In the genomic region with DNA sequence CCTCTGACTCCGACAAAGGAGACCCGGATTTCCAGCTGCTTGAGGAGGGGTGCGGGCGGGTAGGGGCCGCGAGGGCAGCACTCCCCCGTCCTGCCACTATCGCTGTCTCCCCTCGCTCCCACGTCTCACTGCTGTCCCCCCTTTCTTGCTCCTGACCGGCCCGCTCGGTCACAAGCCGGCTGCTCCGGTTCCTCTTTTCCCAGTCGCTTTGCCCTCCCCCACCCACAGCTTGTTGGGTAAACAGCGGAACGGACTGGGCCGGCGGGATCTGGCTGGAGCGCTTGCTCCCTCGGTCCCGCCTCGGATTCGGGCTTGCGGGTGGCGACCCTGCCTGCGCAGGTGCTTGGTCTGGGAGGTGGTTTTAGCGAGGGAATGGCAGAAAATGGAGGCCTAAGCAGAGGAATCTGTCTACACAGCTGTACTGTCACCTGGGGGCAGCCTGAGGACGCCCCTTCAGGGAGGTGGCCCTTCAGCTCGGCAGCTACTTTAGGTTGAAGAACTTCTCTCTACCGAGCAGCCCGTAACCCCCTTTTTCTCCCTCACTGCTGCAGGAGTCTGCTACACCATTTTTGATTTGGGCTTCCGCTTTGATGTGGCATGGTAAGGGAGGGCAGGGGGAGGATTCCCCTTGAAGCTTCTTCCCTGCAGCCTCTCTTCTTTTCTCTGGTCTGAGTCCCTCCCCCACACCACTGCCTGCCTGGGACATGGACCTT, we compare ENCODE assay signal across 8 cellular contexts. TPM values are rescaled to one million over a fixed set of nuclear protein-coding genes. Genes with fewer than 3 reads are reported as not detected.
DNase-seq lines count a peak whose midpoint lies in the region; ATAC-seq and TF ChIP-seq lines count a peak whose summit lies in the region.

No MANE protein-coding gene starts in this region.

- peaks cover 29 to 39% of the 10 kb centered on the region in 2 donors for H3K36me3 Mint-ChIP-seq in activated naive CD4-positive, alpha-beta T cell treated with anti-CD3 and anti-CD28 coated beads, Interleukin-2, amount 50 U/mL, for 72 hours
- peaks cover 19% of the 10 kb centered on the region for H3K36me3 Mint-ChIP-seq in osteocyte (ENCODE audit: unreplicated experiment)

- peak; percentile 2 to 6 for ATAC-seq in activated naive CD4-positive, alpha-beta T cell treated with anti-CD3 and anti-CD28 coated beads, Interleukin-2, amount 50 U/mL, for 72 hours
- peak; percentile 36 for ATAC-seq in Right ventricle myocardium superior (ENCODE audit: poor library complexity)

- peak; percentile 33 for DNase-seq in stimulated activated CD4-positive, alpha-beta T cell treated with anti-CD3 and anti-CD28 coated beads, Interleukin-15, amount 100 ng/mL, for 24 hours
- DNase-seq in stimulated activated CD4-positive, alpha-beta T cell treated with anti-CD3 and anti-CD28 coated beads, Interleukin-2, amount 100 ng/mL, for 48 hours, result no peak
- peak; percentile 85 for DNase-seq in NB4 (ENCODE audit: low read depth)
- no peak for DNase-seq in activated naive CD4-positive, alpha-beta T cell treated with anti-CD3 and anti-CD28 coated beads, Interleukin-2, amount 50 U/mL, for 72 hours (ENCODE audit: low spot score in 2 of 2)
- DNase-seq in Right ventricle myocardium superior, result peak; percentile 81
- DNase-seq in osteocyte (ENCODE audit: extremely low spot score, unreplicated experiment), result no peak
- DNase-seq in NCI-H1694 treated with DMSO at 0.1 percent for 48 hours (lab: John Stamatoyannopoulos, UW), result no peak
- no peak for DNase-seq in HuH-7.5 (ENCODE audit: low spot score)

- H3K4me3 Mint-ChIP-seq in osteocyte (ENCODE audit: unreplicated experiment), result peak overlapping the region; percentile 91

- no peak for TF ChIP-seq POLR2A in NB4 (IDR thresholded peaks at IDR 0.05; ENCODE audit: extremely low read depth, insufficient read length)

- TF ChIP-seq CTCF in NB4 (IDR thresholded peaks at IDR 0.05; ENCODE audit: low read depth, low read length) (no peak), osteocyte (IDR thresholded peaks at IDR 0.05) (no peak)

- H3K27ac Mint-ChIP-seq in activated naive CD4-positive, alpha-beta T cell treated with anti-CD3 and anti-CD28 coated beads, Interleukin-2, amount 50 U/mL, for 72 hours, result peak overlapping the region; percentile 65 to 91
- peak overlapping the region; percentile 77 for H3K27ac Mint-ChIP-seq in osteocyte (ENCODE audit: unreplicated experiment)

- H3K27me3 Mint-ChIP-seq in osteocyte (ENCODE audit: unreplicated experiment), result no peaks in the 10 kb centered on the region

- H3K4me3 ChIP-seq in NB4 (ENCODE audit: low read depth, low read length), result peak overlapping the region; percentile 91

- H3K9me3 Mint-ChIP-seq in activated naive CD4-positive, alpha-beta T cell treated with anti-CD3 and anti-CD28 coated beads, Interleukin-2, amount 50 U/mL, for 72 hours, result no peaks in the 10 kb centered on the region
- H3K9me3 Mint-ChIP-seq in osteocyte (ENCODE audit: unreplicated experiment), result no peaks in the 10 kb centered on the region

- intact Hi-C loops in Right ventricle myocardium superior (cut with DNase I), result no loop called here

- peaks cover 51% of the 10 kb centered on the region for H3K4me1 Mint-ChIP-seq in osteocyte (ENCODE audit: unreplicated experiment)

RNA-seq across cellular contexts. Expression of a gene that starts 0.6 kb away (rescaled TPM):
- 10 to 100 TPM; 86.5 to 89.1 TPM for total RNA-seq in activated naive CD4-positive, alpha-beta T cell treated with anti-CD3 and anti-CD28 coated beads, Interleukin-2, amount 50 U/mL, for 72 hours
- total RNA-seq in Right ventricle myocardium superior, result 80.9 TPM
- total RNA-seq in osteocyte, result 128 and 130 TPM in 2 replicates

RNA-seq across cellular contexts. Expression of a gene that starts 3.6 kb away (rescaled TPM):
- total RNA-seq in activated naive CD4-positive, alpha-beta T cell treated with anti-CD3 and anti-CD28 coated beads, Interleukin-2, amount 50 U/mL, for 72 hours, result 10 to 100 TPM; 11.3 to 24.8 TPM
- total RNA-seq in Right ventricle myocardium superior (34.3 TPM), osteocyte (62.8 and 65.5 TPM in 2 replicates)

RNA-seq across cellular contexts. Expression of a gene that starts 5.6 kb away (rescaled TPM):
- 10 to 100 TPM; 30.8 to 31.1 TPM for total RNA-seq in activated naive CD4-positive, alpha-beta T cell treated with anti-CD3 and anti-CD28 coated beads, Interleukin-2, amount 50 U/mL, for 72 hours
- total RNA-seq in Right ventricle myocardium superior (16.2 TPM), osteocyte (21.7 and 22.4 TPM in 2 replicates)

RNA-seq across cellular contexts. Expression of a gene that starts 16.0 kb away (rescaled TPM):
- 1 to 10 TPM; 1.4 to 1.8 TPM for total RNA-seq in activated naive CD4-positive, alpha-beta T cell treated with anti-CD3 and anti-CD28 coated beads, Interleukin-2, amount 50 U/mL, for 72 hours
- 0.86 TPM for total RNA-seq in Right ventricle myocardium superior
- total RNA-seq in osteocyte, result 5.1 and 5.3 TPM in 2 replicates

RNA-seq across cellular contexts. Expression of a gene that starts 28.7 kb away (rescaled TPM):
- 10 to 100 TPM; 16.0 to 16.6 TPM for total RNA-seq in activated naive CD4-positive, alpha-beta T cell treated with anti-CD3 and anti-CD28 coated beads, Interleukin-2, amount 50 U/mL, for 72 hours
- total RNA-seq in Right ventricle myocardium superior, result 58.8 TPM
- 37.6 and 40.8 TPM in 2 replicates for total RNA-seq in osteocyte

Comparison
In these comparisons a context has a peak if more than half of its experiments do, and no peak if none do; other contexts are left out.
1. DNase-seq: peak in stimulated activated CD4-positive, alpha-beta T cell treated with anti-CD3 and anti-CD28 coated beads, Interleukin-15, amount 100 ng/mL, for 24 hours (single experiment), NB4 (single experiment) and Right ventricle myocardium superior (single experiment); none in stimulated activated CD4-positive, alpha-beta T cell treated with anti-CD3 and anti-CD28 coated beads, Interleukin-2, amount 100 ng/mL, for 48 hours (0 of 2), activated naive CD4-positive, alpha-beta T cell treated with anti-CD3 and anti-CD28 coated beads, Interleukin-2, amount 50 U/mL, for 72 hours (0 of 2), osteocyte (single experiment), NCI-H1694 treated with DMSO at 0.1 percent for 48 hours (single experiment) and HuH-7.5 (single experiment).